Comparison of ENCODE assay signal across 1 cellular context in the genomic region with DNA sequence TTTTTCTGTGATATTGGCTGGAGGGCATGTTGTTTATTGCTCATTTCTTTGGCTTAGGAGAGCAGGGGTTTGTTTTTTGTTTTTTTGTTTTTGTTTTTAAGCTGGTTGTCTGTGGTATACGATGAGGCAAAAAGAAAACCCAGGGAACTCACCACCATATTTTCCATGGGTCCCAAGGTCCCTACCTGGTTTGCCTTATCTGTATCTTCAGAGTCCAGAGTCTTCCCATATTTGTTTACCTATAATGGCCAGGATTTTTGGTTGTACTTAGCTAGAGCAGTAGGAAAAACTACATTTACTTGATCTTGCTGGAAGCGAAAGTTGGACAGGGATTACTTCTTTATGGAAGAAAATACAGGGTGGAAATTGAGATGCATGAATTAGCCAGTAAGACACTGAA.
TF ChIP-seq lines count a peak whose summit lies in the region.

No MANE protein-coding gene starts in this region.

TF ChIP-seq in GM23338, 12 proteins besides CTCF, POLR2A, EP300 and RAD21 (continued from another document):
- TF ChIP-seq, protein P1, sequence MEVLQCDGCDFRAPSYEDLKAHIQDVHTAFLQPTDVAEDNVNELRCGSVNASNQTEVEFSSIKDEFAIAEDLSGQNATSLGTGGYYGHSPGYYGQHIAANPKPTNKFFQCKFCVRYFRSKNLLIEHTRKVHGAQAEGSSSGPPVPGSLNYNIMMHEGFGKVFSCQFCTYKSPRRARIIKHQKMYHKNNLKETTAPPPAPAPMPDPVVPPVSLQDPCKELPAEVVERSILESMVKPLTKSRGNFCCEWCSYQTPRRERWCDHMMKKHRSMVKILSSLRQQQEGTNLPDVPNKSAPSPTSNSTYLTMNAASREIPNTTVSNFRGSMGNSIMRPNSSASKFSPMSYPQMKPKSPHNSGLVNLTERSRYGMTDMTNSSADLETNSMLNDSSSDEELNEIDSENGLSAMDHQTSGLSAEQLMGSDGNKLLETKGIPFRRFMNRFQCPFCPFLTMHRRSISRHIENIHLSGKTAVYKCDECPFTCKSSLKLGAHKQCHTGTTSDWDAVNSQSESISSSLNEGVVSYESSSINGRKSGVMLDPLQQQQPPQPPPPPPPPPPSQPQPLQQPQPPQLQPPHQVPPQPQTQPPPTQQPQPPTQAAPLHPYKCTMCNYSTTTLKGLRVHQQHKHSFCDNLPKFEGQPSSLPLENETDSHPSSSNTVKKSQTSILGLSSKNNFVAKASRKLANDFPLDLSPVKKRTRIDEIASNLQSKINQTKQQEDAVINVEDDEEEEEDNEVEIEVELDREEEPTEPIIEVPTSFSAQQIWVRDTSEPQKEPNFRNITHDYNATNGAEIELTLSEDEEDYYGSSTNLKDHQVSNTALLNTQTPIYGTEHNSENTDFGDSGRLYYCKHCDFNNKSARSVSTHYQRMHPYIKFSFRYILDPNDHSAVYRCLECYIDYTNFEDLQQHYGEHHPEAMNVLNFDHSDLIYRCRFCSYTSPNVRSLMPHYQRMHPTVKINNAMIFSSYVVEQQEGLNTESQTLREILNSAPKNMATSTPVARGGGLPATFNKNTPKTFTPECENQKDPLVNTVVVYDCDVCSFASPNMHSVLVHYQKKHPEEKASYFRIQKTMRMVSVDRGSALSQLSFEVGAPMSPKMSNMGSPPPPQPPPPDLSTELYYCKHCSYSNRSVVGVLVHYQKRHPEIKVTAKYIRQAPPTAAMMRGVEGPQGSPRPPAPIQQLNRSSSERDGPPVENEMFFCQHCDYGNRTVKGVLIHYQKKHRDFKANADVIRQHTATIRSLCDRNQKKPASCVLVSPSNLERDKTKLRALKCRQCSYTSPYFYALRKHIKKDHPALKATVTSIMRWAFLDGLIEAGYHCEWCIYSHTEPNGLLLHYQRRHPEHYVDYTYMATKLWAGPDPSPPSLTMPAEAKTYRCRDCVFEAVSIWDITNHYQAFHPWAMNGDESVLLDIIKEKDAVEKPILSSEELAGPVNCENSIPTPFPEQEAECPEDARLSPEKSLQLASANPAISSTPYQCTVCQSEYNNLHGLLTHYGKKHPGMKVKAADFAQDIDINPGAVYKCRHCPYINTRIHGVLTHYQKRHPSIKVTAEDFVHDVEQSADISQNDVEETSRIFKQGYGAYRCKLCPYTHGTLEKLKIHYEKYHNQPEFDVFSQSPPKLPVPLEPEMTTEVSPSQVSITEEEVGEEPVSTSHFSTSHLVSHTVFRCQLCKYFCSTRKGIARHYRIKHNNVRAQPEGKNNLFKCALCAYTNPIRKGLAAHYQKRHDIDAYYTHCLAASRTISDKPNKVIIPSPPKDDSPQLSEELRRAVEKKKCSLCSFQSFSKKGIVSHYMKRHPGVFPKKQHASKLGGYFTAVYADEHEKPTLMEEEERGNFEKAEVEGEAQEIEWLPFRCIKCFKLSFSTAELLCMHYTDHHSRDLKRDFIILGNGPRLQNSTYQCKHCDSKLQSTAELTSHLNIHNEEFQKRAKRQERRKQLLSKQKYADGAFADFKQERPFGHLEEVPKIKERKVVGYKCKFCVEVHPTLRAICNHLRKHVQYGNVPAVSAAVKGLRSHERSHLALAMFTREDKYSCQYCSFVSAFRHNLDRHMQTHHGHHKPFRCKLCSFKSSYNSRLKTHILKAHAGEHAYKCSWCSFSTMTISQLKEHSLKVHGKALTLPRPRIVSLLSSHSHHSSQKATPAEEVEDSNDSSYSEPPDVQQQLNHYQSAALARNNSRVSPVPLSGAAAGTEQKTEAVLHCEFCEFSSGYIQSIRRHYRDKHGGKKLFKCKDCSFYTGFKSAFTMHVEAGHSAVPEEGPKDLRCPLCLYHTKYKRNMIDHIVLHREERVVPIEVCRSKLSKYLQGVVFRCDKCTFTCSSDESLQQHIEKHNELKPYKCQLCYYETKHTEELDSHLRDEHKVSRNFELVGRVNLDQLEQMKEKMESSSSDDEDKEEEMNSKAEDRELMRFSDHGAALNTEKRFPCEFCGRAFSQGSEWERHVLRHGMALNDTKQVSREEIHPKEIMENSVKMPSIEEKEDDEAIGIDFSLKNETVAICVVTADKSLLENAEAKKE (CRISPR knock-in tag; IDR thresholded peaks at IDR 0.05), result no peak
- TF ChIP-seq ZNF114 (CRISPR knock-in tag; IDR thresholded peaks at IDR 0.05), result no peak
- TF ChIP-seq EZH2phosphoT487 (IDR thresholded peaks at IDR 0.05; ENCODE audit: unreplicated experiment), result no peak
- TF ChIP-seq NANOG (IDR thresholded peaks at IDR 0.05; ENCODE audit: borderline replicate concordance), result no peak
- TF ChIP-seq EZH2 (IDR thresholded peaks at IDR 0.05; ENCODE audit: low read depth, unreplicated experiment), result no peak
- TF ChIP-seq JUNB (IDR thresholded peaks at IDR 0.05; ENCODE audit: unreplicated experiment), result no peak
- TF ChIP-seq ETS1 (IDR thresholded peaks at IDR 0.05), result no peak
